Comparison of ENCODE assay signal across 8 cellular contexts in genomic region chr11:118610220-118610772, GRCh38. TPM values are rescaled to one million over a fixed set of nuclear protein-coding genes. Genes with fewer than 3 reads are reported as not detected.
DNase-seq lines count a peak whose midpoint lies in the region; ATAC-seq and TF ChIP-seq lines count a peak whose summit lies in the region.

No MANE protein-coding gene starts in this region.

- H3K27me3 Mint-ChIP-seq in CD8-positive, alpha-beta T cell (ENCODE audit: low read depth): no peaks in the 10 kb centered on the region

- no peaks in the 10 kb centered on the region for H3K79me2 ChIP-seq in PC-3 (ENCODE audit: low read length)

- no peaks in the 10 kb centered on the region for H3K9me3 Mint-ChIP-seq in CD8-positive, alpha-beta T cell

- DNase-seq in CD8-positive, alpha-beta T cell: peak in 2 of 7 experiments; percentile 14 to 56
- DNase-seq in T-helper 9 cell: peak; percentile 4
- no peak for DNase-seq in fibroblast of pulmonary artery (ENCODE audit: low read depth)
- peak; percentile 74 for DNase-seq in posterior vena cava (ENCODE audit: low spot score)
- no peak for DNase-seq in NCI-H1048 (lab: John Stamatoyannopoulos, UW)
- no peak for DNase-seq in PC-3
- no peak for DNase-seq in DMS153 treated with DMSO at 0.1 percent for 48 hours (lab: John Stamatoyannopoulos, UW; ENCODE audit: unreplicated experiment)

- H3K36me3 Mint-ChIP-seq in CD8-positive, alpha-beta T cell: no peaks in the 10 kb centered on the region

- POLR2A ChIA-PET in CD8-positive, alpha-beta T cell (lab: Charles Lee): no interaction called here
- POLR2A ChIA-PET in PC-3 (lab: Charles Lee; ENCODE audit: unreplicated experiment): no interaction called here

- H3K9me2 ChIP-seq in PC-3 (replicated peaks; ENCODE audit: low read length): no peaks in the 10 kb centered on the region

- H3K9ac ChIP-seq in PC-3 (ENCODE audit: low read length): no peak overlapping the region

- H3K27ac Mint-ChIP-seq in CD8-positive, alpha-beta T cell: peak overlapping the region; percentile 71

- H3F3A ChIP-seq in PC-3 (ENCODE audit: low read length, unreplicated experiment): no peaks in the 10 kb centered on the region

- no peaks in the 10 kb centered on the region for H3K36me3 ChIP-seq in CD8-positive, alpha-beta T cell (ENCODE audit: insufficient read depth, low read length)
- no peaks in the 10 kb centered on the region for H3K36me3 ChIP-seq in PC-3 (ENCODE audit: low read depth, low read length)

- H3K4me3 ChIP-seq in CD8-positive, alpha-beta T cell (ENCODE audit: low read depth, low read length): peak overlapping the region; percentile 61
- H3K4me3 ChIP-seq in fibroblast of pulmonary artery (replicated peaks; ENCODE audit: low read depth, low read length): peak overlapping the region; percentile 83
- no peak overlapping the region for H3K4me3 ChIP-seq in PC-3 (ENCODE audit: low read length)

- H3K9me3 ChIP-seq in CD8-positive, alpha-beta T cell (ENCODE audit: low read length): no peaks in the 10 kb centered on the region
- H3K9me3 ChIP-seq in PC-3 (ENCODE audit: low read length): no peaks in the 10 kb centered on the region

- H4K20me1 ChIP-seq in PC-3 (ENCODE audit: low read length): no peaks in the 10 kb centered on the region

- peak overlapping the region; percentile 84 for H3K4me3 Mint-ChIP-seq in CD8-positive, alpha-beta T cell

- CTCF ChIA-PET in CD8-positive, alpha-beta T cell (lab: Charles Lee): interaction anchor here (1.2 to 8.0 kb wide), 4 partner anchors 17 to 464 kb away, joined by 3 to 78 read pairs (median 3); no protein-coding TSS in a partner anchor
- CTCF ChIA-PET in PC-3 (lab: Charles Lee): interaction anchor here (0.6 kb wide), 1 partner anchor 24 kb away, joined by 3 read pairs; no protein-coding TSS in a partner anchor

- H3K4me1 Mint-ChIP-seq in CD8-positive, alpha-beta T cell (ENCODE audit: low read depth): peaks cover 25% of the 10 kb centered on the region

- BruUV-seq in PC-3 (replicated peaks; lab: Mats Ljungman, UMichigan): no TSS peak

- H2AFZ ChIP-seq in PC-3 (ENCODE audit: low read length): no peak overlapping the region

- TF ChIP-seq CTCF in CD8-positive, alpha-beta T cell (IDR thresholded peaks at IDR 0.05): no peak
- TF ChIP-seq CTCF in fibroblast of pulmonary artery (IDR thresholded peaks at IDR 0.05; ENCODE audit: low read length, missing control alignments): no peak
- TF ChIP-seq CTCF in PC-3 (conservative IDR thresholded peaks at IDR 0.05; ENCODE audit: low read depth, low read length): no peak

- intact Hi-C loops in CD8-positive, alpha-beta T cell (cut with DNase I, micrococcal nuclease): loop anchor here in 1 of 2 experiments (2.0 kb wide), 1 partner anchor 43 kb away; no protein-coding TSS in a partner anchor
- intact Hi-C loops in posterior vena cava (cut with DNase I): no loop called here
- intact Hi-C loops in PC-3 (cut with micrococcal nuclease): no loop called here

- H3K4me1 ChIP-seq in CD8-positive, alpha-beta T cell (ENCODE audit: insufficient read depth, low read length): peaks cover 28% of the 10 kb centered on the region
- H3K4me1 ChIP-seq in PC-3 (ENCODE audit: insufficient read depth, low read length): peaks cover 5% of the 10 kb centered on the region; the same call in 1 of the 2 replicates

- H3K27ac ChIP-seq in CD8-positive, alpha-beta T cell (ENCODE audit: low read depth, low read length): no peak overlapping the region
- no peak overlapping the region for H3K27ac ChIP-seq in PC-3 (ENCODE audit: low read length)

- no peaks in the 10 kb centered on the region for H3K27me3 ChIP-seq in CD8-positive, alpha-beta T cell (ENCODE audit: insufficient read depth, low read length)
- no peaks in the 10 kb centered on the region for H3K27me3 ChIP-seq in PC-3 (ENCODE audit: low read length)

- no peak overlapping the region for H3K4me2 ChIP-seq in PC-3 (ENCODE audit: low read length)

- ATAC-seq in CD8-positive, alpha-beta T cell: no peak
- ATAC-seq in PC-3 (no peak), HG03175 (IDR thresholded peaks at IDR 0.05; ENCODE audit: unreplicated experiment) (no peak)

RNA-seq across cellular contexts. Expression of gene PHLDB1, which starts 2.9 kb away (rescaled TPM):
- 1 to 10 TPM; 4.3 to 5.9 TPM for total RNA-seq in CD8-positive, alpha-beta T cell
- total RNA-seq in posterior vena cava (100 to 1,000 TPM; 155 to 201 TPM), PC-3 (2014; rRNA removed) (36.1 and 37.1 TPM in 2 replicates)

RNA-seq across cellular contexts. Expression of gene ARCN1, which starts 38.1 kb away (rescaled TPM):
- total RNA-seq in CD8-positive, alpha-beta T cell: 10 to 100 TPM; 77.8 to 81.2 TPM
- 100 to 1,000 TPM; 148 to 176 TPM for total RNA-seq in posterior vena cava
- 122 and 132 TPM in 2 replicates for total RNA-seq in PC-3 (2014; rRNA removed)

RNA-seq across cellular contexts. Expression of gene IFT46, which starts 44.6 kb away (rescaled TPM):
- total RNA-seq in CD8-positive, alpha-beta T cell: 1 to 10 TPM; 4.8 to 5.6 TPM
- total RNA-seq in posterior vena cava (10 to 100 TPM; 15.9 TPM), PC-3 (2014; rRNA removed) (32.9 and 35.2 TPM in 2 replicates)

Comparison
In these comparisons a context has a peak if more than half of its experiments do, and no peak if none do; other contexts are left out.
1. DNase-seq: peak in T-helper 9 cell (single experiment) and posterior vena cava (single experiment); none in fibroblast of pulmonary artery (single experiment), NCI-H1048 (single experiment), PC-3 (single experiment) and DMS153 treated with DMSO at 0.1 percent for 48 hours (single experiment).